20 cellular contexts compared by ENCODE assay signal in genomic region chr1:208272713-208273112, GRCh38.
"Had no signal": no experiment of that assay in that cellular context is flagged by ENCODE, and none has a peak within 500 bp of the region (broad histone marks: within the 10 kb centered on the region; RNA-seq: fewer than 3 reads in every experiment).

No MANE protein-coding gene starts in this region.

- H3K9me3 ChIP-seq: heart left ventricle, mucosa of descending colon, spleen, stomach had no signal

- H3K4me1 ChIP-seq: spleen, stomach had no signal

- ATAC-seq: esophagus mucosa; heart left ventricle; left colon; mucosa of descending colon; naive thymus-derived CD8-positive, alpha-beta T cell; sciatic nerve; stimulated activated naive B cell treated with anti-CD40 and anti-IgM and Interleukin-4, amounts not matched to agents 10 μg/mL and 1 μg/mL and 100 μg/mL, for 72 hours had no signal

- H3K4me3 ChIP-seq: dorsolateral prefrontal cortex, heart left ventricle, mucosa of descending colon, spleen, stomach had no signal

- H3K36me3 ChIP-seq: heart left ventricle, spleen, stomach had no signal

- H3K27ac ChIP-seq: heart left ventricle, spleen, stomach had no signal

- DNase-seq: cortex of kidney; effector CD8-positive, alpha-beta T cell; heart left ventricle; hippocampal formation; left colon; mucosa of descending colon; naive thymus-derived CD8-positive, alpha-beta T cell; spleen; stimulated activated CD4-positive, alpha-beta T cell treated with anti-CD3 and anti-CD28 coated beads, Interleukin-2, amount 100 ng/mL, for 24 hours; stimulated activated CD4-positive, alpha-beta T cell treated with anti-CD3 and anti-CD28 coated beads, Interleukin-4, amount 100 ng/mL, for 4 hours; stimulated activated naive B cell treated with anti-CD40 and anti-IgM and Interleukin-4, amounts not matched to agents 10 μg/mL and 1 μg/mL and 100 μg/mL, for 72 hours; stomach; substantia nigra; trophoblast cell had no signal

- FAIRE-seq: endometrium, frontal cortex, urothelium cell line had no signal
